ENCODE assay signal across 24 cellular contexts in the genomic region with DNA sequence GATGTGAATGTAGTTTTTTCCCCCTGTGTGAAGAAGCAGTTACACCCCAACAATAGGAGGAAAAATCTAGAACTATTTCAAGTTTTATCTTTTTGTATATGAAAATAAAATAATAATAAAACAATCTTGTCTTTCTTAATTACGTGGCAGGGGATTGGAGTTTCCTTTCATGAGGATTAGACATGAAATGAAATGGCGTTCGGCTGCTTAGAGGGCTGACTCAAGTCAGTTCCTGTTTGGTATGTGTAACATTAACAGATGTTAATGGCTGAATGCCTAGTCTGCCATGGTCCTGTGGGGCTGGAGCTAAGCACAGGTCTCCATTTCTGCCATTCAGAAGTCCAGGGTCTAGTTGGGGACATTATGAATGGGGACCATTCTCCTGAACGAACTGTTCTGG. TPM values are rescaled to one million over a fixed set of nuclear protein-coding genes. Genes with fewer than 3 reads are reported as not detected.
DNase-seq lines count a peak whose midpoint lies in the region; FAIRE-seq and TF ChIP-seq lines count a peak whose summit lies in the region.
"Had no signal": no experiment of that assay in that cellular context is flagged by ENCODE, and none has a peak within 500 bp of the region (broad histone marks: within the 10 kb centered on the region; RNA-seq: fewer than 3 reads in every experiment).

No MANE protein-coding gene starts in this region.

- peaks cover 8% of the 10 kb centered on the region for H3K79me2 ChIP-seq in astrocyte (ENCODE audit: insufficient read depth, low read length)

- H3K9ac ChIP-seq in astrocyte (ENCODE audit: low read length): no peak overlapping the region
- H3K9ac ChIP-seq: BLaER1 treated with 17β-estradiol and CSF1 and Interleukin-3, amounts not matched to agents 10 nM and 100 nM had no signal

- peak; percentile 21 for DNase-seq in GM04504 (ENCODE audit: low read depth)
- peak; percentile 20 for DNase-seq in astrocyte (ENCODE audit: low read depth)
- peak; percentile 14 for DNase-seq in fibroblast of villous mesenchyme (ENCODE audit: low read depth)
- peak; percentile 9 for DNase-seq in skeletal muscle cell (ENCODE audit: low read depth)
- DNase-seq in NCI-H1105 (lab: John Stamatoyannopoulos, UW): no peak
- no peak for DNase-seq in substantia nigra (lab: John Stamatoyannopoulos, UW)
- DNase-seq in NCI-H345 (lab: John Stamatoyannopoulos, UW): no peak
- no peak for DNase-seq in GM12891 (ENCODE audit: insufficient read length, low spot score)
- DNase-seq: activated CD4-positive, alpha-beta T cell treated with anti-CD3 and anti-CD28 coated beads, Interleukin-2, amount 50 U/mL, for 4 hours; activated naive CD4-positive, alpha-beta T cell treated with anti-CD3 and anti-CD28 coated beads for 36 hours; erythroblast; mammary epithelial cell; naive thymus-derived CD8-positive, alpha-beta T cell; NCI-H1930; NCI-H510A; SHP77 treated with DMSO at 0.1 percent for 48 hours; stimulated activated CD4-positive, alpha-beta T cell treated with anti-CD3 and anti-CD28 coated beads, Interleukin-4, amount 100 ng/mL, for 4 hours; thyroid gland; WERI-Rb-1 had no signal

- H3K4me1 Mint-ChIP-seq in astrocyte (ENCODE audit: low read depth, unreplicated experiment): peaks cover 4% of the 10 kb centered on the region

- no peaks in the 10 kb centered on the region for H3K36me3 ChIP-seq in astrocyte (ENCODE audit: insufficient read depth, low read length)
- H3K36me3 ChIP-seq: thyroid gland had no signal

- no peaks in the 10 kb centered on the region for H3K9me3 Mint-ChIP-seq in astrocyte (ENCODE audit: unreplicated experiment)
- H3K9me3 Mint-ChIP-seq: activated naive CD4-positive, alpha-beta T cell treated with anti-CD3 and anti-CD28 coated beads for 36 hours; naive thymus-derived CD8-positive, alpha-beta T cell; T-helper 1 cell treated with Interleukin-12 subunit alpha and Interleukin-12 subunit beta and Interleukin-4 antibody, amounts not matched to agents 30 μg/mL and 1 μg/mL, for 36 hours had no signal

- H3K4me3 Mint-ChIP-seq in astrocyte (ENCODE audit: unreplicated experiment): no peak overlapping the region
- H3K4me3 Mint-ChIP-seq: activated naive CD4-positive, alpha-beta T cell treated with anti-CD3 and anti-CD28 coated beads for 36 hours; T-helper 1 cell treated with Interleukin-12 subunit alpha and Interleukin-12 subunit beta and Interleukin-4 antibody, amounts not matched to agents 30 μg/mL and 1 μg/mL, for 36 hours had no signal

- no peaks in the 10 kb centered on the region for H4K20me1 ChIP-seq in astrocyte (ENCODE audit: insufficient read depth, low read length)
- H4K20me1 ChIP-seq: BLaER1 treated with 17β-estradiol and CSF1 and Interleukin-3, amounts not matched to agents 10 nM and 100 nM had no signal

- no peak for TF ChIP-seq POLR2A in GM12891 (IDR thresholded peaks at IDR 0.05; ENCODE audit: low read depth, low read length)

- no peak overlapping the region for H3K27ac Mint-ChIP-seq in astrocyte (ENCODE audit: unreplicated experiment)
- H3K27ac Mint-ChIP-seq: activated naive CD4-positive, alpha-beta T cell treated with anti-CD3 and anti-CD28 coated beads for 36 hours; T-helper 1 cell treated with Interleukin-12 subunit alpha and Interleukin-12 subunit beta and Interleukin-4 antibody, amounts not matched to agents 30 μg/mL and 1 μg/mL, for 36 hours had no signal

- H3K27ac ChIP-seq in astrocyte (ENCODE audit: low read depth, low read length) (no peak overlapping the region), substantia nigra (ENCODE audit: low read depth, low read length, poor library complexity, severe bottlenecking) (no peak overlapping the region)
- H3K27ac ChIP-seq: BLaER1 treated with 17β-estradiol and CSF1 and Interleukin-3, amounts not matched to agents 10 nM and 100 nM; thyroid gland; WERI-Rb-1 had no signal

- H3K9me3 ChIP-seq in astrocyte (ENCODE audit: insufficient read depth, low read depth, low read length): no peaks in the 10 kb centered on the region
- H3K9me3 ChIP-seq: BLaER1 treated with 17β-estradiol and CSF1 and Interleukin-3, amounts not matched to agents 10 nM and 100 nM; thyroid gland had no signal

- H3K4me3 ChIP-seq in astrocyte (ENCODE audit: insufficient read depth, low read depth, low read length): no peak overlapping the region
- no peak overlapping the region for H3K4me3 ChIP-seq in fibroblast of villous mesenchyme (ENCODE audit: low read depth, low read length)
- H3K4me3 ChIP-seq in skeletal muscle cell (ENCODE audit: low read depth, low read length): no peak overlapping the region
- H3K4me3 ChIP-seq: BLaER1 treated with 17β-estradiol and CSF1 and Interleukin-3, amounts not matched to agents 10 nM and 100 nM; smooth muscle cell; thyroid gland had no signal

- H2AFZ ChIP-seq in astrocyte (ENCODE audit: low read depth, low read length): no peak overlapping the region

- H3K36me3 Mint-ChIP-seq in astrocyte (ENCODE audit: low read depth, unreplicated experiment): no peaks in the 10 kb centered on the region

- H3K4me2 ChIP-seq in astrocyte (ENCODE audit: low read length): no peak overlapping the region
- H3K4me2 ChIP-seq: BLaER1 treated with 17β-estradiol and CSF1 and Interleukin-3, amounts not matched to agents 10 nM and 100 nM; smooth muscle cell had no signal

- TF ChIP-seq CTCF in astrocyte (IDR thresholded peaks at IDR 0.05; ENCODE audit: insufficient read depth, low read depth, low read length) (no peak), fibroblast of villous mesenchyme (IDR thresholded peaks at IDR 0.05; ENCODE audit: insufficient read depth, low read depth, low read length) (no peak)

- FAIRE-seq in astrocyte (lab: Jason Lieb, UNC): no peak
- no peak for FAIRE-seq in GM12891 (lab: Jason Lieb, UNC)
- FAIRE-seq: D721Med, islet of Langerhans had no signal

- H3K27me3 ChIP-seq in astrocyte (ENCODE audit: insufficient read depth, low read length): no peaks in the 10 kb centered on the region
- H3K27me3 ChIP-seq: BLaER1 treated with 17β-estradiol and CSF1 and Interleukin-3, amounts not matched to agents 10 nM and 100 nM; thyroid gland had no signal

- no peaks in the 10 kb centered on the region for H3K27me3 Mint-ChIP-seq in astrocyte (ENCODE audit: low read depth, unreplicated experiment)
- H3K27me3 Mint-ChIP-seq: naive thymus-derived CD8-positive, alpha-beta T cell had no signal

- peaks cover 5% of the 10 kb centered on the region for H3K4me1 ChIP-seq in astrocyte (ENCODE audit: insufficient read depth, low read length)

TF ChIP-seq in GM12891, 5 proteins besides CTCF, POLR2A, EP300 and RAD21:
- no peak for TF ChIP-seq PAX5 (IDR thresholded peaks at IDR 0.05; ENCODE audit: insufficient read depth, low read length, severe bottlenecking)
- TF ChIP-seq POLR2AphosphoS5 (IDR thresholded peaks at IDR 0.05; ENCODE audit: low read depth, low read length): no peak
- no peak for TF ChIP-seq TAF1 (IDR thresholded peaks at IDR 0.05; ENCODE audit: low read depth, low read length)
- TF ChIP-seq SPI1 (IDR thresholded peaks at IDR 0.05; ENCODE audit: low read depth, low read length): no peak
- no peak for TF ChIP-seq POU2F2 (IDR thresholded peaks at IDR 0.05; ENCODE audit: low read depth, low read length)
TF ChIP-seq in GM12891: peak in this region for 0.

RNA-seq across cellular contexts. Expression of gene EXOG, which starts 3.1 kb away (rescaled TPM):
- total RNA-seq in astrocyte (11.5 and 12.0 TPM in 2 replicates), fibroblast of villous mesenchyme (12.9 and 15.1 TPM in 2 replicates)
- polyA plus RNA-seq in GM12891 (2012; ENCODE audit: low read depth, missing spikeins): 7.6 TPM

RNA-seq across cellular contexts. Expression of gene ACVR2B, which starts 39.3 kb away (rescaled TPM):
- total RNA-seq in astrocyte: 12.7 and 14.7 TPM in 2 replicates
- 1.3 and 1.9 TPM in 2 replicates for total RNA-seq in fibroblast of villous mesenchyme
- polyA plus RNA-seq in GM12891 (2012; ENCODE audit: low read depth, missing spikeins): 0.53 TPM

Comparison
In these comparisons a context has a peak if more than half of its experiments do, and no peak if none do; other contexts are left out.
1. DNase-seq: peak in GM04504 (single experiment), astrocyte (single experiment), fibroblast of villous mesenchyme (single experiment) and skeletal muscle cell (single experiment); none in NCI-H1105 (single experiment), substantia nigra (0 of 49), NCI-H345 (single experiment) and GM12891 (single experiment).